Comparison of ENCODE assay signal across 6 cellular contexts in genomic region chr10:43619368-43619767, GRCh38.
"Had no signal": no experiment of that assay in that cellular context is flagged by ENCODE, and none has a peak within 500 bp of the region (broad histone marks: within the 10 kb centered on the region; RNA-seq: fewer than 3 reads in every experiment).

No MANE protein-coding gene starts in this region.

- ATAC-seq: effector memory CD8-positive, alpha-beta T cell; foreskin keratinocyte; gastrocnemius medialis; gastroesophageal sphincter; heart left ventricle; heart right ventricle had no signal
